In the genomic region with DNA sequence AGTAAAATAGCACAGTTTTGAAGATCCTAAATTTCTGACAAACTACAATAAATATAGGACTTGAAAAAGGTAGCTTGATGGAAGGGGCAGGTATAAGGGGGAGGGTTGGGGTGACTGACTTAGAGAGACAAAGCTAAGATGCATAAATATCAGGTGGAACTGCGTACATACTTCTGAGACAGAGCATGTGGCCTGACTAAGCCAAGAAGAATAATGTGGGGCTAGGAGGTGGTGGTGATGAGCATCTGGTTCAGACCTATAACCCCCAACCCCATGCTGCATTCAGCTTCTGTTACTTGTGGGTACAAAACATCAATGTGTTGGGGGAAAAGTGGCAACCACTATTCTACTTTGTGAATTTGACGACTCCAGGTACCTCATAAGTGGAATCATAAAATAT, we compare ENCODE assay signal across 2 cellular contexts.
TF ChIP-seq lines count a peak whose summit lies in the region.

No MANE protein-coding gene starts in this region.

TF ChIP-seq in GM23338, 12 proteins besides CTCF, POLR2A, EP300 and RAD21 (continues in another document):
- TF ChIP-seq STAT1 (IDR thresholded peaks at IDR 0.05; ENCODE audit: unreplicated experiment) (no peak), CREB1 (CRISPR knock-in tag; IDR thresholded peaks at IDR 0.05; ENCODE audit: low read depth) (no peak), ZNF114 (CRISPR knock-in tag; IDR thresholded peaks at IDR 0.05) (no peak), JUNB (IDR thresholded peaks at IDR 0.05; ENCODE audit: unreplicated experiment) (no peak), POLR2AphosphoS5 (IDR thresholded peaks at IDR 0.05; ENCODE audit: low read depth) (no peak), ZNF331 (CRISPR knock-in tag; IDR thresholded peaks at IDR 0.05; ENCODE audit: low read depth) (no peak), EZH2 (IDR thresholded peaks at IDR 0.05; ENCODE audit: low read depth, unreplicated experiment) (no peak)
- TF ChIP-seq, protein P1, sequence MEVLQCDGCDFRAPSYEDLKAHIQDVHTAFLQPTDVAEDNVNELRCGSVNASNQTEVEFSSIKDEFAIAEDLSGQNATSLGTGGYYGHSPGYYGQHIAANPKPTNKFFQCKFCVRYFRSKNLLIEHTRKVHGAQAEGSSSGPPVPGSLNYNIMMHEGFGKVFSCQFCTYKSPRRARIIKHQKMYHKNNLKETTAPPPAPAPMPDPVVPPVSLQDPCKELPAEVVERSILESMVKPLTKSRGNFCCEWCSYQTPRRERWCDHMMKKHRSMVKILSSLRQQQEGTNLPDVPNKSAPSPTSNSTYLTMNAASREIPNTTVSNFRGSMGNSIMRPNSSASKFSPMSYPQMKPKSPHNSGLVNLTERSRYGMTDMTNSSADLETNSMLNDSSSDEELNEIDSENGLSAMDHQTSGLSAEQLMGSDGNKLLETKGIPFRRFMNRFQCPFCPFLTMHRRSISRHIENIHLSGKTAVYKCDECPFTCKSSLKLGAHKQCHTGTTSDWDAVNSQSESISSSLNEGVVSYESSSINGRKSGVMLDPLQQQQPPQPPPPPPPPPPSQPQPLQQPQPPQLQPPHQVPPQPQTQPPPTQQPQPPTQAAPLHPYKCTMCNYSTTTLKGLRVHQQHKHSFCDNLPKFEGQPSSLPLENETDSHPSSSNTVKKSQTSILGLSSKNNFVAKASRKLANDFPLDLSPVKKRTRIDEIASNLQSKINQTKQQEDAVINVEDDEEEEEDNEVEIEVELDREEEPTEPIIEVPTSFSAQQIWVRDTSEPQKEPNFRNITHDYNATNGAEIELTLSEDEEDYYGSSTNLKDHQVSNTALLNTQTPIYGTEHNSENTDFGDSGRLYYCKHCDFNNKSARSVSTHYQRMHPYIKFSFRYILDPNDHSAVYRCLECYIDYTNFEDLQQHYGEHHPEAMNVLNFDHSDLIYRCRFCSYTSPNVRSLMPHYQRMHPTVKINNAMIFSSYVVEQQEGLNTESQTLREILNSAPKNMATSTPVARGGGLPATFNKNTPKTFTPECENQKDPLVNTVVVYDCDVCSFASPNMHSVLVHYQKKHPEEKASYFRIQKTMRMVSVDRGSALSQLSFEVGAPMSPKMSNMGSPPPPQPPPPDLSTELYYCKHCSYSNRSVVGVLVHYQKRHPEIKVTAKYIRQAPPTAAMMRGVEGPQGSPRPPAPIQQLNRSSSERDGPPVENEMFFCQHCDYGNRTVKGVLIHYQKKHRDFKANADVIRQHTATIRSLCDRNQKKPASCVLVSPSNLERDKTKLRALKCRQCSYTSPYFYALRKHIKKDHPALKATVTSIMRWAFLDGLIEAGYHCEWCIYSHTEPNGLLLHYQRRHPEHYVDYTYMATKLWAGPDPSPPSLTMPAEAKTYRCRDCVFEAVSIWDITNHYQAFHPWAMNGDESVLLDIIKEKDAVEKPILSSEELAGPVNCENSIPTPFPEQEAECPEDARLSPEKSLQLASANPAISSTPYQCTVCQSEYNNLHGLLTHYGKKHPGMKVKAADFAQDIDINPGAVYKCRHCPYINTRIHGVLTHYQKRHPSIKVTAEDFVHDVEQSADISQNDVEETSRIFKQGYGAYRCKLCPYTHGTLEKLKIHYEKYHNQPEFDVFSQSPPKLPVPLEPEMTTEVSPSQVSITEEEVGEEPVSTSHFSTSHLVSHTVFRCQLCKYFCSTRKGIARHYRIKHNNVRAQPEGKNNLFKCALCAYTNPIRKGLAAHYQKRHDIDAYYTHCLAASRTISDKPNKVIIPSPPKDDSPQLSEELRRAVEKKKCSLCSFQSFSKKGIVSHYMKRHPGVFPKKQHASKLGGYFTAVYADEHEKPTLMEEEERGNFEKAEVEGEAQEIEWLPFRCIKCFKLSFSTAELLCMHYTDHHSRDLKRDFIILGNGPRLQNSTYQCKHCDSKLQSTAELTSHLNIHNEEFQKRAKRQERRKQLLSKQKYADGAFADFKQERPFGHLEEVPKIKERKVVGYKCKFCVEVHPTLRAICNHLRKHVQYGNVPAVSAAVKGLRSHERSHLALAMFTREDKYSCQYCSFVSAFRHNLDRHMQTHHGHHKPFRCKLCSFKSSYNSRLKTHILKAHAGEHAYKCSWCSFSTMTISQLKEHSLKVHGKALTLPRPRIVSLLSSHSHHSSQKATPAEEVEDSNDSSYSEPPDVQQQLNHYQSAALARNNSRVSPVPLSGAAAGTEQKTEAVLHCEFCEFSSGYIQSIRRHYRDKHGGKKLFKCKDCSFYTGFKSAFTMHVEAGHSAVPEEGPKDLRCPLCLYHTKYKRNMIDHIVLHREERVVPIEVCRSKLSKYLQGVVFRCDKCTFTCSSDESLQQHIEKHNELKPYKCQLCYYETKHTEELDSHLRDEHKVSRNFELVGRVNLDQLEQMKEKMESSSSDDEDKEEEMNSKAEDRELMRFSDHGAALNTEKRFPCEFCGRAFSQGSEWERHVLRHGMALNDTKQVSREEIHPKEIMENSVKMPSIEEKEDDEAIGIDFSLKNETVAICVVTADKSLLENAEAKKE (CRISPR knock-in tag; IDR thresholded peaks at IDR 0.05) = no peak
- TF ChIP-seq, protein P2, sequence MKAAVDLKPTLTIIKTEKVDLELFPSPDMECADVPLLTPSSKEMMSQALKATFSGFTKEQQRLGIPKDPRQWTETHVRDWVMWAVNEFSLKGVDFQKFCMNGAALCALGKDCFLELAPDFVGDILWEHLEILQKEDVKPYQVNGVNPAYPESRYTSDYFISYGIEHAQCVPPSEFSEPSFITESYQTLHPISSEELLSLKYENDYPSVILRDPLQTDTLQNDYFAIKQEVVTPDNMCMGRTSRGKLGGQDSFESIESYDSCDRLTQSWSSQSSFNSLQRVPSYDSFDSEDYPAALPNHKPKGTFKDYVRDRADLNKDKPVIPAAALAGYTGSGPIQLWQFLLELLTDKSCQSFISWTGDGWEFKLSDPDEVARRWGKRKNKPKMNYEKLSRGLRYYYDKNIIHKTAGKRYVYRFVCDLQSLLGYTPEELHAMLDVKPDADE (IDR thresholded peaks at IDR 0.05) = no peak
- TF ChIP-seq, protein P3, sequence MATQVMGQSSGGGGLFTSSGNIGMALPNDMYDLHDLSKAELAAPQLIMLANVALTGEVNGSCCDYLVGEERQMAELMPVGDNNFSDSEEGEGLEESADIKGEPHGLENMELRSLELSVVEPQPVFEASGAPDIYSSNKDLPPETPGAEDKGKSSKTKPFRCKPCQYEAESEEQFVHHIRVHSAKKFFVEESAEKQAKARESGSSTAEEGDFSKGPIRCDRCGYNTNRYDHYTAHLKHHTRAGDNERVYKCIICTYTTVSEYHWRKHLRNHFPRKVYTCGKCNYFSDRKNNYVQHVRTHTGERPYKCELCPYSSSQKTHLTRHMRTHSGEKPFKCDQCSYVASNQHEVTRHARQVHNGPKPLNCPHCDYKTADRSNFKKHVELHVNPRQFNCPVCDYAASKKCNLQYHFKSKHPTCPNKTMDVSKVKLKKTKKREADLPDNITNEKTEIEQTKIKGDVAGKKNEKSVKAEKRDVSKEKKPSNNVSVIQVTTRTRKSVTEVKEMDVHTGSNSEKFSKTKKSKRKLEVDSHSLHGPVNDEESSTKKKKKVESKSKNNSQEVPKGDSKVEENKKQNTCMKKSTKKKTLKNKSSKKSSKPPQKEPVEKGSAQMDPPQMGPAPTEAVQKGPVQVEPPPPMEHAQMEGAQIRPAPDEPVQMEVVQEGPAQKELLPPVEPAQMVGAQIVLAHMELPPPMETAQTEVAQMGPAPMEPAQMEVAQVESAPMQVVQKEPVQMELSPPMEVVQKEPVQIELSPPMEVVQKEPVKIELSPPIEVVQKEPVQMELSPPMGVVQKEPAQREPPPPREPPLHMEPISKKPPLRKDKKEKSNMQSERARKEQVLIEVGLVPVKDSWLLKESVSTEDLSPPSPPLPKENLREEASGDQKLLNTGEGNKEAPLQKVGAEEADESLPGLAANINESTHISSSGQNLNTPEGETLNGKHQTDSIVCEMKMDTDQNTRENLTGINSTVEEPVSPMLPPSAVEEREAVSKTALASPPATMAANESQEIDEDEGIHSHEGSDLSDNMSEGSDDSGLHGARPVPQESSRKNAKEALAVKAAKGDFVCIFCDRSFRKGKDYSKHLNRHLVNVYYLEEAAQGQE (IDR thresholded peaks at IDR 0.05; ENCODE audit: unreplicated experiment) = no peak

TF ChIP-seq in GM12878, 131 proteins besides CTCF, POLR2A, EP300 and RAD21:
- peak; percentile 37; the same call in 1 of the 2 replicates for TF ChIP-seq POLR2AphosphoS5 (IDR thresholded peaks at IDR 0.05; ENCODE audit: low read length)
- TF ChIP-seq, protein P4, sequence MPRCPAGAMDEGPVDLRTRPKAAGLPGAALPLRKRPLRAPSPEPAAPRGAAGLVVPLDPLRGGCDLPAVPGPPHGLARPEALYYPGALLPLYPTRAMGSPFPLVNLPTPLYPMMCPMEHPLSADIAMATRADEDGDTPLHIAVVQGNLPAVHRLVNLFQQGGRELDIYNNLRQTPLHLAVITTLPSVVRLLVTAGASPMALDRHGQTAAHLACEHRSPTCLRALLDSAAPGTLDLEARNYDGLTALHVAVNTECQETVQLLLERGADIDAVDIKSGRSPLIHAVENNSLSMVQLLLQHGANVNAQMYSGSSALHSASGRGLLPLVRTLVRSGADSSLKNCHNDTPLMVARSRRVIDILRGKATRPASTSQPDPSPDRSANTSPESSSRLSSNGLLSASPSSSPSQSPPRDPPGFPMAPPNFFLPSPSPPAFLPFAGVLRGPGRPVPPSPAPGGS (IDR thresholded peaks at IDR 0.05; ENCODE audit: borderline replicate concordance, insufficient read depth, low read depth, low read length, poor library complexity, severe bottlenecking) = no peak
